Comparison of ENCODE assay signal across 1 cellular context in genomic region chr6:684831-685636, GRCh38.
TF ChIP-seq lines count a peak whose summit lies in the region.

No MANE protein-coding gene starts in this region.

TF ChIP-seq in H1, 55 proteins besides CTCF, POLR2A, EP300 and RAD21 (continued from another document):
- TF ChIP-seq CHD7 (IDR thresholded peaks at IDR 0.05; ENCODE audit: insufficient replicate concordance, low read length) (no peak), ATF2 (IDR thresholded peaks at IDR 0.05; ENCODE audit: low read length) (no peak), FOSL1 (IDR thresholded peaks at IDR 0.05; ENCODE audit: insufficient read depth, low read depth, low read length) (no peak), SRF (IDR thresholded peaks at IDR 0.05; ENCODE audit: low read depth, low read length) (no peak)
